15 cellular contexts compared by ENCODE assay signal in the genomic region with DNA sequence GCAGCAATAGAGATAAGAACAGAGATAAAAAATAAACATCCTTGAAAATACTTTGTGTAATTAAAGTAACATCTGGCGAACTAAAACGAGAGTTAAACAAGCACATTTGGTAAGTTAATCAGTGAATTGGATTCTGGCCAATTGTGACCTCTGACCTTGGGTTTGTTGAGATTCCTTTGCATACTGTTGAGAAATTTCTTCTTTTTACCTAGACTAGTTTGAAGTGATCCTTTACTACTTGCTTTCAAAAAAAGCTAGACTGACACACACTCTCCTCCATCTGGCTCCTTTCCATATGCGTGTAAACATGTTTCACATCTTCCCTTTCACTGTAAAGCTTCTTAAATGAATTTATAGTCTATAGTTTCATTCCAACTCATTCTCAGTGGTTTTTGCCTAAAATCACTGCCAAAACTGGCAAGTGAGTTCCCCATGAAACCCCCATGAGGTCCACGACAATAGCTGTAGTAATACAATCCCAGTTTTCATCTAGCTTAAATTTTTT. TPM values are rescaled to one million over a fixed set of nuclear protein-coding genes. Genes with fewer than 3 reads are reported as not detected.
DNase-seq lines count a peak whose midpoint lies in the region; ATAC-seq and TF ChIP-seq lines count a peak whose summit lies in the region.
"Had no signal": no experiment of that assay in that cellular context is flagged by ENCODE, and none has a peak within 500 bp of the region (broad histone marks: within the 10 kb centered on the region; RNA-seq: fewer than 3 reads in every experiment).

No MANE protein-coding gene starts in this region.

- no peak for TF ChIP-seq EP300 in SK-N-SH (IDR thresholded peaks at IDR 0.05; ENCODE audit: borderline replicate concordance in 1 of 2, low read depth in 1 of 2, low read length in 1 of 2)

- no peaks in the 10 kb centered on the region for H3K9me1 ChIP-seq in IMR-90 (ENCODE audit: insufficient read depth, low read length)

- in situ Hi-C loops in IMR-90 (cut with MboI; ENCODE audit: low sequenced_read_pairs) (no loop called here), mammary epithelial cell (cut with MboI; ENCODE audit: low sequenced_read_pairs in 2 of 2) (no loop called here)

- H3K4me1 ChIP-seq in IMR-90 (ENCODE audit: control insufficient read depth, insufficient read depth, low read length): peaks cover 2% of the 10 kb centered on the region; the same call in 1 of the 2 replicates
- H3K4me1 ChIP-seq in mammary epithelial cell (ENCODE audit: insufficient read depth, low read length): no peaks in the 10 kb centered on the region
- H3K4me1 ChIP-seq in SK-N-SH (ENCODE audit: control insufficient read depth in 1 of 2, insufficient read depth in 2 of 2, low read depth in 1 of 2, low read length in 1 of 2): no peaks in the 10 kb centered on the region

- no peak overlapping the region for H4K91ac ChIP-seq in IMR-90 (ENCODE audit: insufficient read depth, low read depth, low read length)

- no peaks in the 10 kb centered on the region for H3F3A ChIP-seq in SK-N-SH (replicated peaks; ENCODE audit: insufficient read depth)

- H3K4me3 ChIP-seq in IMR-90 (ENCODE audit: insufficient read depth, low read depth, low read length) (no peak overlapping the region), foreskin fibroblast (ENCODE audit: low read depth in 1 of 2, low read length in 2 of 2) (no peak overlapping the region), mammary epithelial cell (replicated peaks in 1 of 3; ENCODE audit: insufficient read depth in 1 of 3, low read depth in 2 of 3, low read length in 3 of 3) (no peak overlapping the region), SK-N-SH (ENCODE audit: low read depth in 2 of 2, low read length in 1 of 2) (no peak overlapping the region)
- H3K4me3 ChIP-seq: mucosa of descending colon, PC-9, psoas muscle had no signal

- dilution Hi-C loops in IMR-90 (cut with HindIII; ENCODE audit: low sequenced_read_pairs, unreplicated experiment): no loop called here
- dilution Hi-C loops in mammary epithelial cell (cut with HindIII; ENCODE audit: low sequenced_read_pairs): no loop called here

- no peaks in the 10 kb centered on the region for H3K79me1 ChIP-seq in IMR-90 (ENCODE audit: low read depth in 1 of 2, low read length in 2 of 2)

- no peaks in the 10 kb centered on the region for H3K79me2 ChIP-seq in mammary epithelial cell (ENCODE audit: insufficient read depth, low read length)
- H3K79me2 ChIP-seq in SK-N-SH (ENCODE audit: insufficient read depth): no peaks in the 10 kb centered on the region

- WGBS in IMR-90 (ENCODE audit: extremely low coverage in 2 of 2, insufficient read length in 1 of 2), 2 experiments: no CpG with 5 or more reads among the region's 4 CpGs
- 48% methylated on average over 4 of the region's 4 CpGs for WGBS in mammary epithelial cell (ENCODE audit: low coverage, missing lambda C conversion rate)
- 65% methylated on average over 4 of the region's 4 CpGs for WGBS in SK-N-SH (ENCODE audit: low lambda C conversion rate)

- BruUV-seq in IMR-90 (replicated peaks; lab: Mats Ljungman, UMichigan): no TSS peak
- BruUV-seq in mammary epithelial cell (replicated peaks; lab: Mats Ljungman, UMichigan): no TSS peak

- H3K14ac ChIP-seq in IMR-90 (replicated peaks; ENCODE audit: low read depth, low read length): no peak overlapping the region

- H2AFZ ChIP-seq in IMR-90 (replicated peaks; ENCODE audit: low read length, poor library complexity) (no peak overlapping the region), mammary epithelial cell (ENCODE audit: low read depth, low read length) (no peak overlapping the region), SK-N-SH (ENCODE audit: low read depth) (no peak overlapping the region)
- H2AFZ ChIP-seq: PC-9 had no signal

- CTCF ChIA-PET in IMR-90 (lab: Yijun Ruan, JAX) (interaction anchor here (0.6 kb wide), 1 partner anchor 72 kb away, joined by 3 read pairs; no protein-coding TSS in a partner anchor), mammary epithelial cell (lab: Charles Lee; ENCODE audit: low non-redundant PET) (no interaction called here), SK-N-SH (lab: Yijun Ruan, JAX) (no interaction called here)

- no peak overlapping the region for H4K8ac ChIP-seq in IMR-90 (ENCODE audit: low read depth in 2 of 2, low read length in 2 of 2)

- H3K9me3 ChIP-seq in IMR-90 (ENCODE audit: control insufficient read depth, insufficient read depth, low read length) (no peaks in the 10 kb centered on the region), mammary epithelial cell (replicated peaks; ENCODE audit: insufficient read depth, low read length) (no peaks in the 10 kb centered on the region), SK-N-SH (no peaks in the 10 kb centered on the region)
- H3K9me3 ChIP-seq: mucosa of descending colon, psoas muscle had no signal

- no peak overlapping the region for H3K56ac ChIP-seq in IMR-90 (ENCODE audit: extremely low read depth, insufficient read depth, low read length)

- no peak overlapping the region for H3K23ac ChIP-seq in IMR-90 (ENCODE audit: low read depth, low read length)

- TF ChIP-seq POLR2A in IMR-90 (IDR thresholded peaks at IDR 0.05; ENCODE audit: low read depth, low read length): no peak

- no peak overlapping the region for H2AK5ac ChIP-seq in IMR-90 (ENCODE audit: low read depth, low read length)

- H2BK15ac ChIP-seq in IMR-90 (ENCODE audit: low read depth, low read length): no peak overlapping the region

- ATAC-seq in GM18511 (IDR thresholded peaks at IDR 0.05; ENCODE audit: unreplicated experiment) (peak; percentile 79), GM21825 (IDR thresholded peaks at IDR 0.05; ENCODE audit: unreplicated experiment) (peak; percentile 43), IMR-90 (ENCODE audit: low read depth) (peak; percentile 24)
- ATAC-seq: activated CD8-positive, alpha-beta memory T cell treated with anti-CD3 and anti-CD28 coated beads, Interleukin-2, amount 10 ng/mL, durations not matched to agents 7 days and 5 days; mucosa of descending colon; psoas muscle had no signal

- TF ChIP-seq CTCF in IMR-90 (conservative IDR thresholded peaks at IDR 0.05; ENCODE audit: low read depth, low read length) (no peak), foreskin fibroblast (IDR thresholded peaks at IDR 0.05; ENCODE audit: low read depth, low read length) (no peak), mammary epithelial cell (conservative IDR thresholded peaks at IDR 0.05 in 1 of 2, IDR thresholded peaks at IDR 0.05 in 1 of 2; ENCODE audit: extremely low read depth in 1 of 2, insufficient read depth in 1 of 2, low read depth in 1 of 2, low read length in 2 of 2) (no peak), SK-N-SH (IDR thresholded peaks at IDR 0.05) (no peak)

- H3K27me3 ChIP-seq in IMR-90 (ENCODE audit: control insufficient read depth, insufficient read depth, low read length) (no peaks in the 10 kb centered on the region), mammary epithelial cell (ENCODE audit: insufficient read depth, low read length) (no peaks in the 10 kb centered on the region), SK-N-SH (ENCODE audit: insufficient read depth) (no peaks in the 10 kb centered on the region)

- DNase-seq in IMR-90 (peak; percentile 72), foreskin fibroblast (peak; percentile 64 to 85), HUDEP-2 (lab: John Stamatoyannopoulos, UW; ENCODE audit: unreplicated experiment in 76 of 76) (no peak), mammary epithelial cell (no peak), SK-N-SH (no peak)
- no peak for DNase-seq in activated CD4-positive, CD25-positive, alpha-beta regulatory T cell treated with anti-CD3 and anti-CD28 coated beads, Interleukin-2, amount 50 U/mL, for 72 hours
- DNase-seq: activated CD8-positive, alpha-beta memory T cell treated with anti-CD3 and anti-CD28 coated beads, Interleukin-2, amount 10 ng/mL, durations not matched to agents 7 days and 5 days; activated naive CD8-positive, alpha-beta T cell treated with anti-CD3 and anti-CD28 coated beads, Interleukin-2, amount 10 ng/mL, durations not matched to agents 7 days and 5 days; Kasumi-1; mucosa of descending colon; NCI-H2107; PC-9; psoas muscle had no signal

- no peaks in the 10 kb centered on the region for H3K9me2 ChIP-seq in SK-N-SH

- H3K4me2 ChIP-seq in IMR-90 (ENCODE audit: low read depth, low read length) (no peak overlapping the region), mammary epithelial cell (ENCODE audit: insufficient read depth, low read depth, low read length) (no peak overlapping the region), SK-N-SH (no peak overlapping the region)
- H3K4me2 ChIP-seq: PC-9 had no signal

- H4K20me1 ChIP-seq in IMR-90 (ENCODE audit: insufficient read depth, low read length): no peaks in the 10 kb centered on the region
- no peaks in the 10 kb centered on the region for H4K20me1 ChIP-seq in mammary epithelial cell (ENCODE audit: insufficient read depth, low read length)
- no peaks in the 10 kb centered on the region for H4K20me1 ChIP-seq in SK-N-SH (ENCODE audit: insufficient read depth)

- H3K9ac ChIP-seq in IMR-90 (ENCODE audit: low read depth, low read length): no peak overlapping the region
- H3K9ac ChIP-seq in mammary epithelial cell (ENCODE audit: insufficient read depth, low read length): no peak overlapping the region
- no peak overlapping the region for H3K9ac ChIP-seq in SK-N-SH

- H4K5ac ChIP-seq in IMR-90 (ENCODE audit: low read depth, low read length): no peak overlapping the region

- H3K36me3 ChIP-seq in IMR-90 (ENCODE audit: control insufficient read depth, insufficient read depth, low read length) (no peaks in the 10 kb centered on the region), mammary epithelial cell (ENCODE audit: insufficient read depth, low read length) (no peaks in the 10 kb centered on the region), SK-N-SH (replicated peaks in 1 of 2; ENCODE audit: control insufficient read depth in 1 of 2, insufficient read depth in 2 of 2, low read length in 1 of 2) (no peaks in the 10 kb centered on the region)

- no peak overlapping the region for H2BK120ac ChIP-seq in IMR-90 (ENCODE audit: low read depth, low read length)

- H3K27ac ChIP-seq in IMR-90 (ENCODE audit: insufficient read depth, low read length) (no peak overlapping the region), mammary epithelial cell (ENCODE audit: insufficient read depth, low read depth, low read length) (no peak overlapping the region), SK-N-SH (ENCODE audit: low read depth in 2 of 2, low read length in 1 of 2) (no peak overlapping the region)
- H3K27ac ChIP-seq: PC-9, psoas muscle had no signal

- no peak overlapping the region for H3K4ac ChIP-seq in IMR-90 (ENCODE audit: low read depth, low read length)

- TF ChIP-seq RAD21 in IMR-90 (IDR thresholded peaks at IDR 0.05; ENCODE audit: low read length): no peak
- TF ChIP-seq RAD21 in SK-N-SH (IDR thresholded peaks at IDR 0.05; ENCODE audit: low read length): no peak

- H2BK20ac ChIP-seq in IMR-90 (ENCODE audit: low read depth, low read length): no peak overlapping the region

- H2AK9ac ChIP-seq in IMR-90 (replicated peaks; ENCODE audit: low read depth, low read length, poor library complexity): no peak overlapping the region

- POLR2A ChIA-PET in IMR-90 (lab: Charles Lee; ENCODE audit: unreplicated experiment) (no interaction called here), SK-N-SH (lab: Yijun Ruan, JAX) (no interaction called here)

- no peak overlapping the region for H3K18ac ChIP-seq in IMR-90 (ENCODE audit: low read depth, low read length)

- intact Hi-C loops in IMR-90 (cut with micrococcal nuclease) (no loop called here), mammary epithelial cell (cut with micrococcal nuclease) (no loop called here)

- H2BK5ac ChIP-seq in IMR-90 (ENCODE audit: low read depth, low read length, poor library complexity, severe bottlenecking): no peak overlapping the region

RNA-seq across cellular contexts. Expression of gene GBE1, which starts 17.3 kb away (rescaled TPM):
- total RNA-seq in IMR-90 (2012; rRNA removed) (90.3 and 122 TPM in 2 replicates), mammary epithelial cell (10 to 100 TPM; 39.0 to 80.9 TPM)
- polyA plus RNA-seq in IMR-90 (2012; rRNA removed) (26.5 and 36.7 TPM in 2 replicates), mammary epithelial cell (31.0 TPM), SK-N-SH (2012; rRNA removed) (14.2 and 18.6 TPM in 2 replicates)
- 5.6 and 6.6 TPM in 2 replicates for polyA plus RNA-seq in IMR-90 (2012; cell fraction: cytosol; rRNA removed)
- 2.0 and 25.1 TPM in 2 replicates for polyA plus RNA-seq in IMR-90 (2012; cell fraction: nucleus; rRNA removed; ENCODE audit: low replicate concordance)
- polyA minus RNA-seq in mammary epithelial cell: 33.5 TPM
- 21.9 and 22.4 TPM in 2 replicates for polyA plus RNA-seq in SK-N-SH (2012; cell fraction: cytosol; rRNA removed)
- polyA plus RNA-seq in SK-N-SH (2012; cell fraction: nucleus; rRNA removed): 6.4 and 17.7 TPM in 2 replicates

Comparison
In these comparisons a context has a peak if more than half of its experiments do, and no peak if none do; other contexts are left out.
1. ATAC-seq: peak in every context shown above with its lines; median percentile 79 in GM18511; 43 in GM21825; 24 in IMR-90.
2. DNase-seq: peak in IMR-90 (single experiment) and foreskin fibroblast (2 of 2); none in HUDEP-2 (0 of 76), activated CD4-positive, CD25-positive, alpha-beta regulatory T cell treated with anti-CD3 and anti-CD28 coated beads, Interleukin-2, amount 50 U/mL, for 72 hours (single experiment), mammary epithelial cell (single experiment) and SK-N-SH (single experiment).